ENCODE assay signal across 20 cellular contexts in genomic region chr1:205064741-205065316, GRCh38. TPM values are rescaled to one million over a fixed set of nuclear protein-coding genes. Genes with fewer than 3 reads are reported as not detected.
"Had no signal": no experiment of that assay in that cellular context is flagged by ENCODE, and none has a peak within 500 bp of the region (broad histone marks: within the 10 kb centered on the region; RNA-seq: fewer than 3 reads in every experiment).

No MANE protein-coding gene starts in this region.

- H3K9me3 Mint-ChIP-seq: activated naive CD4-positive, alpha-beta T cell treated with anti-CD3 and anti-CD28 coated beads, Interleukin-2, amount 50 U/mL, for 72 hours; mesothelial cell of epicardium; naive thymus-derived CD4-positive, alpha-beta T cell had no signal

- H3K4me3 Mint-ChIP-seq: activated CD4-positive, alpha-beta T cell treated with anti-CD3 and anti-CD28 coated beads for 36 hours; mesothelial cell of epicardium; naive thymus-derived CD4-positive, alpha-beta T cell had no signal

- H3K36me3 Mint-ChIP-seq: activated naive CD4-positive, alpha-beta T cell treated with anti-CD3 and anti-CD28 coated beads, Interleukin-2, amount 50 U/mL, for 72 hours; mesothelial cell of epicardium; naive thymus-derived CD4-positive, alpha-beta T cell had no signal

- H3K27ac Mint-ChIP-seq: activated CD4-positive, alpha-beta T cell treated with anti-CD3 and anti-CD28 coated beads for 36 hours; mesothelial cell of epicardium; naive thymus-derived CD4-positive, alpha-beta T cell; progenitor cell of endocrine pancreas had no signal

- DNase-seq: activated CD4-positive, alpha-beta T cell treated with anti-CD3 and anti-CD28 coated beads for 36 hours; activated CD4-positive, CD25-positive, alpha-beta regulatory T cell; activated gamma-delta T cell treated with Interleukin-2 at 50 U/mL for 16 hours; colonic mucosa; effector memory CD4-positive, alpha-beta T cell; erythroblast; gastrocnemius medialis; glutamatergic neuron; islet precursor cell; left ventricle myocardium inferior; mammary epithelial cell; naive thymus-derived CD4-positive, alpha-beta T cell; small intestine; stimulated activated naive CD4-positive, alpha-beta T cell had no signal

- H3K27me3 Mint-ChIP-seq: activated CD4-positive, alpha-beta T cell treated with anti-CD3 and anti-CD28 coated beads for 36 hours; naive thymus-derived CD4-positive, alpha-beta T cell; progenitor cell of endocrine pancreas had no signal

RNA-seq across cellular contexts. Expression of gene CNTN2, which starts 21.8 kb away (rescaled TPM):
- total RNA-seq: activated CD4-positive, alpha-beta T cell treated with anti-CD3 and anti-CD28 coated beads for 36 hours; activated naive CD4-positive, alpha-beta T cell treated with anti-CD3 and anti-CD28 coated beads, Interleukin-2, amount 50 U/mL, for 72 hours; breast epithelium; gastrocnemius medialis; naive thymus-derived CD4-positive, alpha-beta T cell; osteocyte; progenitor cell of endocrine pancreas; T-helper 1 cell treated with Interleukin-12 subunit alpha and Interleukin-12 subunit beta and Interleukin-4 antibody, amounts not matched to agents 30 ng/mL and 1 ng/mL, for 36 hours had no signal
